ENCODE assay signal across 9 cellular contexts in genomic region chr20:44586289-44586911, GRCh38. TPM values are rescaled to one million over a fixed set of nuclear protein-coding genes. Genes with fewer than 3 reads are reported as not detected.
A peak's percentile ranks its signal among the peaks of the same experiment; 100 is the strongest.
DNase-seq lines count a peak whose midpoint lies in the region; ATAC-seq, FAIRE-seq and TF ChIP-seq lines count a peak whose summit lies in the region.
"Had no signal": no experiment of that assay in that cellular context is flagged by ENCODE, and none has a peak within 500 bp of the region (broad histone marks: within the 10 kb centered on the region; RNA-seq: fewer than 3 reads in every experiment).

No MANE protein-coding gene starts in this region.

- H3K36me3 ChIP-seq in DND-41 (ENCODE audit: insufficient read depth, low read length) = no peaks in the 10 kb centered on the region
- H3K36me3 ChIP-seq in K562 (ENCODE audit: control insufficient read depth, insufficient read depth, low read length) = no peaks in the 10 kb centered on the region
- H3K36me3 ChIP-seq in colonic mucosa = no peaks in the 10 kb centered on the region
- H3K36me3 ChIP-seq in CD8-positive, alpha-beta memory T cell (ENCODE audit: insufficient read depth, low read length) = no peaks in the 10 kb centered on the region
- no peaks in the 10 kb centered on the region for H3K36me3 ChIP-seq in prostate gland

- TF ChIP-seq POLR2A in K562 (conservative IDR thresholded peaks at IDR 0.05) = no peak
- TF ChIP-seq POLR2A in prostate gland (IDR thresholded peaks at IDR 0.05) = no peak

- POLR2A ChIA-PET in K562 (lab: Yijun Ruan, JAX) = interaction anchor here (0.6 to 3.5 kb wide), 5 partner anchors 8 to 248 kb away, joined by 3 to 13 read pairs (median 3); no protein-coding TSS in a partner anchor
- POLR2A ChIA-PET in CD8-positive, alpha-beta memory T cell (lab: Charles Lee) = no interaction called here

- no peak overlapping the region for H3K4me2 ChIP-seq in DND-41 (ENCODE audit: insufficient read depth, low read length)
- no peak overlapping the region for H3K4me2 ChIP-seq in K562 (ENCODE audit: insufficient read depth, low read length)

- no peak for TF ChIP-seq EP300 in K562 (IDR thresholded peaks at IDR 0.05; ENCODE audit: low read length)

- FAIRE-seq in K562 (lab: Jason Lieb, UNC) = no peak
- FAIRE-seq: endometrium had no signal

- CTCF ChIA-PET in K562 (lab: Yijun Ruan, JAX; ENCODE audit: low intra/inter-chr PET ratio) = no interaction called here
- CTCF ChIA-PET in CD8-positive, alpha-beta memory T cell (lab: Charles Lee) = no interaction called here

- ATAC-seq in DND-41 (ENCODE audit: insufficient read depth, low read depth) = peak; percentile 42; the same call in 2 of the 3 replicates
- peak; percentile 47 for ATAC-seq in GM19324 (IDR thresholded peaks at IDR 0.05; ENCODE audit: low FRiP score, unreplicated experiment)
- peak; percentile 53 for ATAC-seq in HG03139 (IDR thresholded peaks at IDR 0.05; ENCODE audit: unreplicated experiment)
- no peak for ATAC-seq in K562

- no peak for TF ChIP-seq RAD21 in K562 (CRISPR knock-in tag; conservative IDR thresholded peaks at IDR 0.05 in 1 of 2, IDR thresholded peaks at IDR 0.05 in 1 of 2)

- no peak overlapping the region for H3K4me3 Mint-ChIP-seq in CD8-positive, alpha-beta memory T cell

- no TSS peak for BruUV-seq in K562 (replicated peaks; lab: Mats Ljungman, UMichigan)

- DNase-seq in DND-41 = no peak
- DNase-seq in K562 (ENCODE audit: extremely low read depth in 1 of 4, low spot score in 3 of 4) = no peak
- no peak for DNase-seq in colonic mucosa
- DNase-seq in CD8-positive, alpha-beta memory T cell = no peak
- no peak for DNase-seq in prostate gland (ENCODE audit: low spot score)
- no peak for DNase-seq in NCI-H82 treated with DMSO at 0.1 percent for 48 hours (lab: John Stamatoyannopoulos, UW; ENCODE audit: unreplicated experiment)

- H4K20me1 ChIP-seq in DND-41 (ENCODE audit: insufficient read depth, low read length) (no peaks in the 10 kb centered on the region), K562 (replicated peaks; ENCODE audit: control insufficient read depth, insufficient read depth, low read length) (no peaks in the 10 kb centered on the region)

- H3K9me3 ChIP-seq in DND-41 (ENCODE audit: insufficient read depth, low read length, severe bottlenecking) (no peaks in the 10 kb centered on the region), K562 (replicated peaks; ENCODE audit: control insufficient read depth, insufficient read depth, low read depth, low read length) (no peaks in the 10 kb centered on the region), colonic mucosa (no peaks in the 10 kb centered on the region), prostate gland (no peaks in the 10 kb centered on the region)
- H3K9me3 ChIP-seq in CD8-positive, alpha-beta memory T cell (ENCODE audit: low read length) = no peaks in the 10 kb centered on the region

- H3K4me1 Mint-ChIP-seq in CD8-positive, alpha-beta memory T cell = no peaks in the 10 kb centered on the region

- H3K9me1 ChIP-seq in K562 (ENCODE audit: control insufficient read depth, insufficient read depth, low read length) = no peaks in the 10 kb centered on the region

- no peak overlapping the region for H3K27ac Mint-ChIP-seq in CD8-positive, alpha-beta memory T cell

- H3K4me1 ChIP-seq in DND-41 (ENCODE audit: insufficient read depth, low read length) (no peaks in the 10 kb centered on the region), K562 (replicated peaks in 1 of 2; ENCODE audit: control insufficient read depth in 2 of 2, insufficient read depth in 2 of 2, low read length in 2 of 2) (peaks cover 5 to 9% of the 10 kb centered on the region in 2 experiments), colonic mucosa (no peaks in the 10 kb centered on the region), prostate gland (replicated peaks) (no peaks in the 10 kb centered on the region)
- H3K4me1 ChIP-seq in CD8-positive, alpha-beta memory T cell (ENCODE audit: insufficient read depth, low read length) = no peaks in the 10 kb centered on the region

- H3K27me3 ChIP-seq in DND-41 (ENCODE audit: insufficient read depth, low read length, poor library complexity) (peaks cover 6% of the 10 kb centered on the region), K562 (ENCODE audit: control insufficient read depth in 2 of 2, insufficient read depth in 2 of 2, low read length in 2 of 2) (peaks cover 0 to 11% of the 10 kb centered on the region in 2 experiments; a peak in 2 of 5 replicates), colonic mucosa (no peaks in the 10 kb centered on the region), prostate gland (replicated peaks; ENCODE audit: insufficient read depth) (no peaks in the 10 kb centered on the region)
- no peaks in the 10 kb centered on the region for H3K27me3 ChIP-seq in CD8-positive, alpha-beta memory T cell (ENCODE audit: insufficient read depth, low read length, poor library complexity, severe bottlenecking)

- no peak overlapping the region for H3K9ac ChIP-seq in DND-41 (ENCODE audit: low read depth, low read length)
- no peak overlapping the region for H3K9ac ChIP-seq in K562 (ENCODE audit: insufficient read depth in 1 of 2, low read depth in 2 of 2, low read length in 2 of 2)
- no peak overlapping the region for H3K9ac ChIP-seq in colonic mucosa (ENCODE audit: low read depth in 2 of 2, low read length in 2 of 2)

- H3K27ac ChIP-seq in DND-41 (ENCODE audit: low read length) (no peak overlapping the region), K562 (ENCODE audit: extremely low read depth, low read depth, low read length) (no peak overlapping the region), colonic mucosa (no peak overlapping the region), prostate gland (peak overlapping the region in 1 of 2 donors; percentile 2)
- no peak overlapping the region for H3K27ac ChIP-seq in CD8-positive, alpha-beta memory T cell (ENCODE audit: low read depth, low read length)

- no peaks in the 10 kb centered on the region for H3K9me3 Mint-ChIP-seq in CD8-positive, alpha-beta memory T cell

- TF ChIP-seq CTCF in DND-41 (IDR thresholded peaks at IDR 0.05; ENCODE audit: borderline replicate concordance, extremely low read depth, low read length, poor library complexity, severe bottlenecking) = no peak
- no peak for TF ChIP-seq CTCF in K562 (IDR thresholded peaks at IDR 0.05 in 2 of 3, conservative IDR thresholded peaks at IDR 0.05 in 1 of 3; ENCODE audit: insufficient read depth in 2 of 3, low read depth in 1 of 3, low read length in 3 of 3)
- no peak for TF ChIP-seq CTCF in colonic mucosa (IDR thresholded peaks at IDR 0.05)
- TF ChIP-seq CTCF in prostate gland (IDR thresholded peaks at IDR 0.05) = no peak

- intact Hi-C loops in K562 (cut with micrococcal nuclease) (no loop called here), colonic mucosa (cut with DNase I) (no loop called here), prostate gland (cut with DNase I) (no loop called here)

- H2AFZ ChIP-seq in DND-41 (ENCODE audit: low read depth, low read length) (no peak overlapping the region; the same call in 1 of the 2 replicates), K562 (ENCODE audit: low read depth, low read length) (no peak overlapping the region)

- no peaks in the 10 kb centered on the region for H3K27me3 Mint-ChIP-seq in CD8-positive, alpha-beta memory T cell

- in situ Hi-C loops in K562 (cut with MboI) = no loop called here

- WGBS in K562 (ENCODE audit: insufficient coverage, low coverage, missing lambda C conversion rate) = 7% methylated on average over 3 of the region's 3 CpGs
- 61% methylated on average over 3 of the region's 3 CpGs for WGBS in prostate gland

- H3K4me3 ChIP-seq in DND-41 (ENCODE audit: low read depth in 1 of 2, low read length in 2 of 2) = no peak overlapping the region
- H3K4me3 ChIP-seq in K562 = no peak overlapping the region
- no peak overlapping the region for H3K4me3 ChIP-seq in colonic mucosa
- no peak overlapping the region for H3K4me3 ChIP-seq in CD8-positive, alpha-beta memory T cell (ENCODE audit: low read length)
- no peak overlapping the region for H3K4me3 ChIP-seq in prostate gland

- H3K79me2 ChIP-seq in DND-41 (ENCODE audit: insufficient read depth, low read length) (no peaks in the 10 kb centered on the region), K562 (ENCODE audit: control insufficient read depth, insufficient read depth, low read length) (no peaks in the 10 kb centered on the region)

- H3K36me3 Mint-ChIP-seq in CD8-positive, alpha-beta memory T cell = no peaks in the 10 kb centered on the region

TF ChIP-seq in K562, 482 proteins besides CTCF, POLR2A, EP300 and RAD21 (continues in another document):
- TF ChIP-seq YY1 (IDR thresholded peaks at IDR 0.05; ENCODE audit: borderline replicate concordance in 1 of 3, control insufficient read depth in 1 of 3, extremely low read depth in 1 of 3, insufficient read depth in 3 of 3, insufficient read length in 1 of 3, insufficient replicate concordance in 2 of 3, low read depth in 1 of 3, low read length in 2 of 3) (peak in 1 of 3 experiments; percentile 9), HES1 (IDR thresholded peaks at IDR 0.05; ENCODE audit: low read depth) (no peak)

RNA-seq across cellular contexts. Expression of gene PKIG, which starts 4.0 kb away (rescaled TPM):
- 1.0 TPM in 1 of 2 replicates, not detected in the other for total RNA-seq in K562 (2011; cell fraction: chromatin; rRNA removed; ENCODE audit: low replicate concordance)
- 0.83 and 0.92 TPM in 2 replicates for total RNA-seq in K562 (2011; cell fraction: nucleolus; rRNA removed)
- total RNA-seq in K562 (2011; cell fraction: nucleoplasm; rRNA removed) = 0.59 and 0.92 TPM in 2 replicates
- 4.9 and 7.4 TPM in 2 replicates for total RNA-seq in K562 (2014; rRNA removed)
- 1.6 and 2.9 TPM in 2 replicates for total RNA-seq in K562 (2014; rRNA removed; fragmentation: Illumina TruSeq; extraction: Trizol)
- total RNA-seq in K562 (2015; rRNA removed; fragmentation: Illumina TruSeq; extraction: Trizol) = 5.0 and 6.1 TPM in 2 replicates
- 4.7 and 5.1 TPM in 2 replicates for total RNA-seq in K562 (2021)
- polyA plus RNA-seq in K562 (2011; rRNA removed) = 3.0 and 4.6 TPM in 2 replicates
- polyA plus RNA-seq in K562 (2011; cell fraction: cytosol; rRNA removed) = 6.9 and 7.3 TPM in 2 replicates
- polyA plus RNA-seq in K562 (2011; cell fraction: nucleus; rRNA removed) = 3.2 and 3.7 TPM in 2 replicates
- 6.9 and 7.4 TPM in 2 replicates for polyA plus RNA-seq in K562 (2012)
- 6.2 and 7.0 TPM in 2 replicates for polyA plus RNA-seq in K562 (2014; fragmentation: Illumina TruSeq; extraction: Trizol)
- polyA plus RNA-seq in K562 (2014; fragmentation: Nextera tagmentation; extraction: Ambion mirVana) = under 1 TPM; 0.13 to 0.74 TPM
- 5.7 and 7.6 TPM in 2 replicates for polyA plus RNA-seq in K562 (2014; rRNA removed)
- polyA minus RNA-seq in K562 (2011; rRNA and poly(A)+ RNA removed) = 1.9 and 2.4 TPM in 2 replicates
- 1.7 and 3.8 TPM in 2 replicates for polyA minus RNA-seq in K562 (2011; cell fraction: cytosol; rRNA and poly(A)+ RNA removed)
- 0.44 and 0.81 TPM in 2 replicates for polyA minus RNA-seq in K562 (2011; cell fraction: nucleus; rRNA and poly(A)+ RNA removed)
- 10 to 100 TPM; 24.4 to 46.1 TPM for total RNA-seq in colonic mucosa
- 1 to 10 TPM; 4.4 to 4.9 TPM for total RNA-seq in CD8-positive, alpha-beta memory T cell
- polyA plus RNA-seq in CD8-positive, alpha-beta memory T cell = 0.97 TPM
- 10 to 100 TPM; 60.9 to 81.1 TPM for total RNA-seq in prostate gland
